In the genomic region with DNA sequence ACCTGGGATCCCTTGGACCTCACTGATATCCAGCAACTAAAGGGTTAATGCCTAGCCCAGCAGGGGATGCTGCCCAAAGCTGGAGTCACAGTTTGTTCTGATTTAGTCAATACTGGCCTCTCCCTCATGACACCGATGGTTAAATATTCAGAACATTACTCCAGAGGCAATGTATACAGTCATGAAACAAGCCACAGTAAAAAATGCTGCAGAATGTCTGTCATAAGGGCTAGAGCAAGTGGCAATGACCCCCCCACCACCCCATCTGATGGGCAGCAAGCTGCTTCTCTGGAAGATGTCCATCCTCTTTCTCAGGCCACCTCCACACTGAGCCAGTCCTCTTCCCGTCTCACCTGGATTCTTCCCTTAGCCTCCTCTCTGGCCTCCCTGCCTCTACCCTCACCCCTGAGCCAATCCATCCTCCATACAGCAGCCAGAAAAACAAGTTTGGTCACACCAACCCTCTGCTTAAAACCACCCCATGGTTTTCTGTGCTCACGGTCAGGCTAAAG, we compare ENCODE assay signal across 13 cellular contexts.
DNase-seq lines count a peak whose midpoint lies in the region; ATAC-seq and TF ChIP-seq lines count a peak whose summit lies in the region.
"Had no signal": no experiment of that assay in that cellular context is flagged by ENCODE, and none has a peak within 500 bp of the region (broad histone marks: within the 10 kb centered on the region; RNA-seq: fewer than 3 reads in every experiment).

No MANE protein-coding gene starts in this region.

- ATAC-seq in HCT116 = peak; percentile 17; the same call in 1 of the 2 replicates
- ATAC-seq in body of pancreas = peak; percentile 31
- ATAC-seq in GM19351 (IDR thresholded peaks at IDR 0.05; ENCODE audit: unreplicated experiment) = no peak

- WGBS in body of pancreas, 2 donors = 35 to 36% methylated on average over 3 of the region's 3 CpGs

- POLR2A ChIA-PET in HCT116 (lab: Charles Lee) = no interaction called here

- no peaks in the 10 kb centered on the region for H3K9me2 ChIP-seq in HCT116 (ENCODE audit: insufficient read depth)

- H3K36me3 ChIP-seq in HCT116 (ENCODE audit: control insufficient read depth in 1 of 2, insufficient read depth in 2 of 2, low read length in 2 of 2) (no peaks in the 10 kb centered on the region), body of pancreas (replicated peaks in 1 of 2; ENCODE audit: insufficient read depth in 1 of 2, low read depth in 2 of 2) (no peaks in the 10 kb centered on the region)
- H3K36me3 ChIP-seq: colonic mucosa had no signal

- no peak for TF ChIP-seq CTCF in 22Rv1 (IDR thresholded peaks at IDR 0.05)
- no peak for TF ChIP-seq CTCF in HCT116 (IDR thresholded peaks at IDR 0.05 in 2 of 3, conservative IDR thresholded peaks at IDR 0.05 in 1 of 3; ENCODE audit: borderline replicate concordance in 1 of 3, insufficient read depth in 1 of 3, low read depth in 2 of 3, low read length in 2 of 3)
- TF ChIP-seq CTCF in body of pancreas (IDR thresholded peaks at IDR 0.05) = no peak

- H2AFZ ChIP-seq in HCT116 (ENCODE audit: low read depth, low read length, poor library complexity, severe bottlenecking) = no peak overlapping the region

- TF ChIP-seq POLR2A in HCT116 (IDR thresholded peaks at IDR 0.05; ENCODE audit: borderline replicate concordance, extremely low read depth, insufficient read depth, insufficient read length) = no peak
- no peak for TF ChIP-seq POLR2A in body of pancreas (IDR thresholded peaks at IDR 0.05)

- H3K9ac ChIP-seq in HCT116 (ENCODE audit: low read length) = no peak overlapping the region

- no peaks in the 10 kb centered on the region for H3K79me2 ChIP-seq in HCT116 (ENCODE audit: insufficient read depth, low read length)

- DNase-seq in HCT116 (ENCODE audit: low read depth, low spot score) (no peak), body of pancreas (no peak), kidney tubule cell (ENCODE audit: low spot score) (peak; percentile 25), NAMALWA (ENCODE audit: low spot score) (no peak), NK-92 (lab: John Stamatoyannopoulos, UW; ENCODE audit: unreplicated experiment) (no peak)
- no peak for DNase-seq in activated naive CD4-positive, alpha-beta T cell treated with anti-CD3 and anti-CD28 coated beads, Interleukin-2, amount 50 U/mL, for 16 hours
- DNase-seq: activated naive CD4-positive, alpha-beta T cell treated with Interleukin-2 at 50 U/mL for 16 hours; colonic mucosa; kidney glomerular epithelial cell; NCI-H187 treated with DMSO at 0.1 percent for 48 hours; small intestine had no signal

- 0 out of 4 replicates have a peak, but pooled peaks cover 0 to 5% of the 10 kb centered on the region in 2 experiments for H3K4me1 ChIP-seq in HCT116 (ENCODE audit: control insufficient read depth in 1 of 2, insufficient read depth in 2 of 2, low read length in 2 of 2)
- peaks cover 32% of the 10 kb centered on the region for H3K4me1 ChIP-seq in body of pancreas
- H3K4me1 ChIP-seq: colonic mucosa had no signal

- H3K4me2 ChIP-seq in HCT116 (ENCODE audit: low read length) = no peak overlapping the region

- RAD21 ChIA-PET in HCT116 (lab: Charles Lee; ENCODE audit: low non-redundant PET in 1 of 2, low total read pairs in 2 of 2, uncharacterized antibody in 2 of 2, unreplicated experiment in 2 of 2) = interaction anchor here in 1 of 2 experiments (0.6 kb wide), 1 partner anchor 79 kb away, joined by 3 read pairs; no protein-coding TSS in a partner anchor

- peak overlapping the region; percentile 48 for H3K27ac ChIP-seq in 22Rv1
- H3K27ac ChIP-seq in HCT116 (ENCODE audit: low read depth, low read length) = no peak overlapping the region
- peak overlapping the region in 2 of 4 donors; percentile 33 to 52 for H3K27ac ChIP-seq in body of pancreas
- H3K27ac ChIP-seq: colonic mucosa had no signal

- peaks cover 12% of the 10 kb centered on the region for H3K27me3 ChIP-seq in HCT116 (ENCODE audit: insufficient read depth, low read length)
- H3K27me3 ChIP-seq in body of pancreas = no peaks in the 10 kb centered on the region
- H3K27me3 ChIP-seq: colonic mucosa had no signal

- BruUV-seq in HCT116 (replicated peaks; lab: Mats Ljungman, UMichigan) = no TSS peak

- no peaks in the 10 kb centered on the region for H4K20me1 ChIP-seq in HCT116 (ENCODE audit: insufficient read depth)

- H3K4me3 ChIP-seq in HCT116 (replicated peaks in 1 of 2; ENCODE audit: low read depth in 1 of 2, low read length in 2 of 2) = no peak overlapping the region
- no peak overlapping the region for H3K4me3 ChIP-seq in body of pancreas
- H3K4me3 ChIP-seq: colonic mucosa had no signal

- CTCF ChIA-PET in HCT116 (lab: Charles Lee) = no interaction called here

- H3K9me3 ChIP-seq in HCT116 (ENCODE audit: control insufficient read depth in 1 of 2, insufficient read depth in 1 of 2, low read depth in 1 of 2, low read length in 2 of 2) (no peaks in the 10 kb centered on the region), body of pancreas (no peaks in the 10 kb centered on the region)
- H3K9me3 ChIP-seq: colonic mucosa had no signal

- no peak for TF ChIP-seq RAD21 in HCT116 (IDR thresholded peaks at IDR 0.05; ENCODE audit: low read depth)

- intact Hi-C loops in HCT116 (cut with micrococcal nuclease) = no loop called here
- intact Hi-C loops in body of pancreas (cut with DNase I) = no loop called here

TF ChIP-seq in HCT116, 20 proteins besides CTCF, POLR2A, EP300 and RAD21:
- no peak for TF ChIP-seq SIN3A (IDR thresholded peaks at IDR 0.05; ENCODE audit: low read depth)
- TF ChIP-seq POLR2AphosphoS5 (IDR thresholded peaks at IDR 0.05; ENCODE audit: low read depth, low read length) = no peak
- TF ChIP-seq, protein P1, sequence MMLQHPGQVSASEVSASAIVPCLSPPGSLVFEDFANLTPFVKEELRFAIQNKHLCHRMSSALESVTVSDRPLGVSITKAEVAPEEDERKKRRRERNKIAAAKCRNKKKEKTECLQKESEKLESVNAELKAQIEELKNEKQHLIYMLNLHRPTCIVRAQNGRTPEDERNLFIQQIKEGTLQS (IDR thresholded peaks at IDR 0.05) = no peak
- TF ChIP-seq ELF1 (IDR thresholded peaks at IDR 0.05; ENCODE audit: borderline replicate concordance, low read depth) = no peak
TF ChIP-seq in HCT116: peak in this region for 0.
